ENCODE assay signal across 28 cellular contexts in genomic region chr22:45657701-45658100, GRCh38.
"Had no signal": no experiment of that assay in that cellular context is flagged by ENCODE, and none has a peak within 500 bp of the region (broad histone marks: within the 10 kb centered on the region; RNA-seq: fewer than 3 reads in every experiment).

No MANE protein-coding gene starts in this region.

- H3K79me2 ChIP-seq: parathyroid adenoma had no signal

- FAIRE-seq: endometrium, islet of Langerhans had no signal

- H3K9me3 ChIP-seq: esophagus squamous epithelium, left lung, mucosa of descending colon, spleen, testis had no signal

- H3K36me3 ChIP-seq: esophagus squamous epithelium, heart right ventricle, left lung, neural progenitor cell, spleen, tibial artery had no signal

- H3K36me3 Mint-ChIP-seq: mesothelial cell of epicardium; naive thymus-derived CD4-positive, alpha-beta T cell; neural progenitor cell; stimulated activated memory B cell treated with anti-CD40 and anti-IgM and Interleukin-4, amounts not matched to agents 10 μg/mL and 1 μg/mL and 100 μg/mL, for 72 hours; type B pancreatic cell had no signal

- H3K27ac Mint-ChIP-seq: effector memory CD8-positive, alpha-beta T cell; mesothelial cell of epicardium; naive thymus-derived CD4-positive, alpha-beta T cell; nephron; neural progenitor cell; progenitor cell of endocrine pancreas; stimulated activated memory B cell treated with anti-CD40 and anti-IgM and Interleukin-4, amounts not matched to agents 10 μg/mL and 1 μg/mL and 100 μg/mL, for 72 hours; type B pancreatic cell had no signal

- H3K27me3 ChIP-seq: esophagus squamous epithelium, neural progenitor cell, testis, tibial artery had no signal

- H3K4me1 ChIP-seq: esophagus squamous epithelium, heart right ventricle, left lung, neural progenitor cell, parathyroid adenoma, spleen, testis, tibial artery had no signal

- H3K9ac ChIP-seq: neural progenitor cell, parathyroid adenoma had no signal

- H3K4me3 ChIP-seq: esophagus squamous epithelium, heart right ventricle, left lung, mucosa of descending colon, neural progenitor cell, spleen, testis, tibial artery had no signal

- ATAC-seq: effector memory CD8-positive, alpha-beta T cell; heart right ventricle; left cardiac atrium; left lung; mucosa of descending colon; naive thymus-derived CD4-positive, alpha-beta T cell; sciatic nerve; stimulated activated memory B cell treated with anti-CD40 and anti-IgM and Interleukin-4, amounts not matched to agents 10 μg/mL and 1 μg/mL and 100 μg/mL, for 72 hours; stimulated activated naive CD8-positive, alpha-beta T cell treated with anti-CD3 and anti-CD28 coated beads, Interleukin-15, Interleukin-2, amounts not matched to agents 100 U/mL and 50 U/mL, for 24 hours had no signal

- DNase-seq: effector memory CD8-positive, alpha-beta T cell; erythroblast; esophagus squamous epithelium; foreskin melanocyte; glutamatergic neuron; heart right ventricle; hippocampal formation; left cardiac atrium; left lung; mesenchymal stem cell; mucosa of descending colon; naive thymus-derived CD4-positive, alpha-beta T cell; spleen; stimulated activated CD4-positive, alpha-beta T cell treated with anti-CD3 and anti-CD28 coated beads, Interleukin-4, amount 100 ng/mL, for 4 hours; stimulated activated naive CD8-positive, alpha-beta T cell treated with anti-CD3 and anti-CD28 coated beads, Interleukin-15, Interleukin-2, amounts not matched to agents 100 U/mL and 50 U/mL, for 24 hours; substantia nigra; testis; tibial artery had no signal

- H2AFZ ChIP-seq: neural progenitor cell, parathyroid adenoma had no signal

- H3K27ac ChIP-seq: esophagus squamous epithelium, heart right ventricle, left lung, neural progenitor cell, parathyroid adenoma, spleen, testis, tibial artery had no signal

- H3K4me3 Mint-ChIP-seq: effector memory CD8-positive, alpha-beta T cell; mesothelial cell of epicardium; naive thymus-derived CD4-positive, alpha-beta T cell; nephron; neural progenitor cell; stimulated activated memory B cell treated with anti-CD40 and anti-IgM and Interleukin-4, amounts not matched to agents 10 μg/mL and 1 μg/mL and 100 μg/mL, for 72 hours; type B pancreatic cell had no signal

- H3K9me3 Mint-ChIP-seq: effector memory CD8-positive, alpha-beta T cell; nephron; neural progenitor cell; type B pancreatic cell had no signal

- H3K4me1 Mint-ChIP-seq: naive thymus-derived CD4-positive, alpha-beta T cell had no signal

- H3K4me2 ChIP-seq: neural progenitor cell had no signal
